9 cellular contexts compared by ENCODE assay signal in the genomic region with DNA sequence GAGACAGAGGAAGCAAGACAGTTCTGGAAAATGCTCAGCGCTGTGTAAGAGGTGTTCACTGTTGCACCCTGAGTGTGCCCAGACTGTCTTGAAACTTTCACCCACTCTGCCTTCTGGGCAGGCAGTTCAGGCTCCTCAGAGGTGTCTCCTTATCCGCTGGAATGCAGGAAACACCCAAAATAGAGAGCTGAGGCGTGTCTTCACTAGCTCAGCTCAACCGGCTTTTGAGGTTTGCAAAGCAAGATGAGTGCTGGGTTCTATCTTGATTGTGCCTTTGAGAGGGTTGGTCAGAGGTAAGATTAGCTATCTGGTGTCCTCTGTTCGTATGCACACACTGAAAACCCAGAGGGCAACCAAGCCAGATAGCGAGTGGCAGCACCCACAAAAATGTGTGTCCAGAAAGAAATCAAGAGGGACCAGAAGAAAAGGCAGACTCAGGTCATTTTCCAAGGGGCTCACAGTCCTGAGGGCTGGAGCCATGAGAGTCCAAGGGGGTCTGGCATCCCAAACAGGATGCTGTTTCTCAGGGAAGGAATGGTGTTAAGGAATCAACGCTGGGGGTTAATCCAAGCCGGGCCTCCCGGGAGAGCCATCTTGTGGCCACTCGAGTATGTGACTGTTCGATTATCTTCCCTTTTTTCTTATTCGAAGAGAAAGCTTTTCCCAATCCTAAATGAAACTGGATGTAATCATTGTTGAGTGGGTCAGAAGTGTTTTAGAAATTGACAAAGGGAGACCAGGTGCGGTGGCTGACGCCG. TPM values are rescaled to one million over a fixed set of nuclear protein-coding genes. Genes with fewer than 3 reads are reported as not detected.
DNase-seq lines count a peak whose midpoint lies in the region; ATAC-seq and TF ChIP-seq lines count a peak whose summit lies in the region.
"Had no signal": no experiment of that assay in that cellular context is flagged by ENCODE, and none has a peak within 500 bp of the region (broad histone marks: within the 10 kb centered on the region; RNA-seq: fewer than 3 reads in every experiment).

No MANE protein-coding gene starts in this region.

- DNase-seq in left ventricle myocardium inferior (no peak), Right ventricle myocardium superior (no peak), hepatic stellate cell (ENCODE audit: low spot score) (peak; percentile 34), sciatic nerve (ENCODE audit: low spot score) (no peak)

- no peaks in the 10 kb centered on the region for H3K36me3 ChIP-seq in left ventricle myocardium inferior

- ATAC-seq in Right ventricle myocardium superior (ENCODE audit: poor library complexity), result no peak
- no peak for ATAC-seq in sciatic nerve
- ATAC-seq in HG03039 (IDR thresholded peaks at IDR 0.05; ENCODE audit: unreplicated experiment), result no peak
- no peak for ATAC-seq in GM19463 (IDR thresholded peaks at IDR 0.05; ENCODE audit: unreplicated experiment)
- no peak for ATAC-seq in HG02852 (IDR thresholded peaks at IDR 0.05; ENCODE audit: unreplicated experiment)

- H3K9me3 ChIP-seq in left ventricle myocardium inferior (replicated peaks), result no peaks in the 10 kb centered on the region

- no peak overlapping the region for H3K4me3 ChIP-seq in left ventricle myocardium inferior
- H3K4me3 ChIP-seq: coronary artery had no signal

- H3K4me1 ChIP-seq in left ventricle myocardium inferior, result no peaks in the 10 kb centered on the region

- H3K27ac ChIP-seq in left ventricle myocardium inferior (replicated peaks), result no peak overlapping the region
- peak overlapping the region; percentile 33 for H3K27ac ChIP-seq in VCaP
- H3K27ac ChIP-seq: coronary artery had no signal

- H3K27me3 ChIP-seq in left ventricle myocardium inferior (ENCODE audit: low read depth), result peaks cover 30% of the 10 kb centered on the region

- TF ChIP-seq CTCF in left ventricle myocardium inferior (IDR thresholded peaks at IDR 0.05; ENCODE audit: borderline replicate concordance) (peak; percentile 41), VCaP (conservative IDR thresholded peaks at IDR 0.05) (peak; percentile 54; the same call in 1 of the 2 replicates)

- intact Hi-C loops in left ventricle myocardium inferior (cut with micrococcal nuclease), result no loop called here
- intact Hi-C loops in Right ventricle myocardium superior (cut with DNase I), result no loop called here
- intact Hi-C loops in sciatic nerve (cut with DNase I), result no loop called here

RNA-seq across cellular contexts. Expression of a gene that starts 47.1 kb away (rescaled TPM):
- total RNA-seq in left ventricle myocardium inferior (27.2 TPM), Right ventricle myocardium superior (11.8 TPM), sciatic nerve (26.3 TPM)
